ENCODE assay signal across 24 cellular contexts in genomic region chr7:28497026-28497425, GRCh38.
"Had no signal": no experiment of that assay in that cellular context is flagged by ENCODE, and none has a peak within 500 bp of the region (broad histone marks: within the 10 kb centered on the region; RNA-seq: fewer than 3 reads in every experiment).

No MANE protein-coding gene starts in this region.

- H3K27ac Mint-ChIP-seq: effector memory CD8-positive, alpha-beta T cell; mesothelial cell of epicardium; naive thymus-derived CD4-positive, alpha-beta T cell; nephron progenitor cell; stimulated activated effector memory CD8-positive, alpha-beta T cell treated with anti-CD3 and anti-CD28 coated beads, Interleukin-12 subunit alpha, Interleukin-12 subunit beta, amount 100 ng/mL, for 72 hours; type B pancreatic cell had no signal

- H3K9me3 Mint-ChIP-seq: effector memory CD8-positive, alpha-beta T cell; mesothelial cell of epicardium; naive thymus-derived CD4-positive, alpha-beta T cell; nephron progenitor cell; stimulated activated effector memory CD8-positive, alpha-beta T cell treated with anti-CD3 and anti-CD28 coated beads, Interleukin-12 subunit alpha, Interleukin-12 subunit beta, amount 100 ng/mL, for 72 hours; type B pancreatic cell had no signal

- H3K4me3 Mint-ChIP-seq: effector memory CD8-positive, alpha-beta T cell; mesothelial cell of epicardium; naive thymus-derived CD4-positive, alpha-beta T cell; nephron progenitor cell; stimulated activated effector memory CD8-positive, alpha-beta T cell treated with anti-CD3 and anti-CD28 coated beads, Interleukin-12 subunit alpha, Interleukin-12 subunit beta, amount 100 ng/mL, for 72 hours; type B pancreatic cell had no signal

- H3K4me1 Mint-ChIP-seq: naive thymus-derived CD4-positive, alpha-beta T cell; nephron progenitor cell; stimulated activated effector memory CD8-positive, alpha-beta T cell treated with anti-CD3 and anti-CD28 coated beads, Interleukin-12 subunit alpha, Interleukin-12 subunit beta, amount 100 ng/mL, for 72 hours had no signal

- H3K27me3 Mint-ChIP-seq: type B pancreatic cell had no signal

- H3K36me3 Mint-ChIP-seq: mesothelial cell of epicardium; naive thymus-derived CD4-positive, alpha-beta T cell; stimulated activated effector memory CD8-positive, alpha-beta T cell treated with anti-CD3 and anti-CD28 coated beads, Interleukin-12 subunit alpha, Interleukin-12 subunit beta, amount 100 ng/mL, for 72 hours had no signal

- DNase-seq: dermis blood vessel endothelial cell; effector memory CD8-positive, alpha-beta T cell; erythroblast; esophagus squamous epithelium; foreskin melanocyte; glutamatergic neuron; heart right ventricle; hippocampal formation; left cardiac atrium; left lung; mesenchymal stem cell; mucosa of descending colon; naive thymus-derived CD4-positive, alpha-beta T cell; nephron progenitor cell; nucleus accumbens; stimulated activated CD4-positive, alpha-beta T cell treated with anti-CD3 and anti-CD28 coated beads, Interleukin-2, amount 100 ng/mL, for 24 hours; stimulated activated CD4-positive, alpha-beta T cell treated with anti-CD3 and anti-CD28 coated beads, Interleukin-4, amount 100 ng/mL, for 24 hours; stimulated activated naive CD8-positive, alpha-beta T cell treated with anti-CD3 and anti-CD28 coated beads, Interleukin-15, Interleukin-2, amounts not matched to agents 100 U/mL and 50 U/mL, for 24 hours; substantia nigra; testis; tibial artery had no signal
